1 cellular context compared by ENCODE assay signal in genomic region chr16:11325404-11326083, GRCh38.
TF ChIP-seq lines count a peak whose summit lies in the region.

No MANE protein-coding gene starts in this region.

TF ChIP-seq in HepG2, 621 proteins besides CTCF, POLR2A, EP300 and RAD21:
- TF ChIP-seq MAX (IDR thresholded peaks at IDR 0.05) = 0 out of 2 replicates have a peak, but pooled peaks have one; percentile 30
- no peak for TF ChIP-seq BHLHE40 (IDR thresholded peaks at IDR 0.05; ENCODE audit: low read length)
- TF ChIP-seq, protein P1, sequence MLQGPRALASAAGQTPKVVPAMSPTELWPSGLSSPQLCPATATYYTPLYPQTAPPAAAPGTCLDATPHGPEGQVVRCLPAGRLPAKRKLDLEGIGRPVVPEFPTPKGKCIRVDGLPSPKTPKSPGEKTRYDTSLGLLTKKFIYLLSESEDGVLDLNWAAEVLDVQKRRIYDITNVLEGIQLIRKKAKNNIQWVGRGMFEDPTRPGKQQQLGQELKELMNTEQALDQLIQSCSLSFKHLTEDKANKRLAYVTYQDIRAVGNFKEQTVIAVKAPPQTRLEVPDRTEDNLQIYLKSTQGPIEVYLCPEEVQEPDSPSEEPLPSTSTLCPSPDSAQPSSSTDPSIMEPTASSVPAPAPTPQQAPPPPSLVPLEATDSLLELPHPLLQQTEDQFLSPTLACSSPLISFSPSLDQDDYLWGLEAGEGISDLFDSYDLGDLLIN (CRISPR knock-in tag; IDR thresholded peaks at IDR 0.05; ENCODE audit: borderline replicate concordance) = 0 out of 2 replicates have a peak, but pooled peaks have one; percentile 30
- no peak for TF ChIP-seq KLF16 (CRISPR knock-in tag; IDR thresholded peaks at IDR 0.05)
- TF ChIP-seq ZNF580 (CRISPR knock-in tag; IDR thresholded peaks at IDR 0.05; ENCODE audit: borderline replicate concordance, low read depth) = no peak
- peak; percentile 48 for TF ChIP-seq ZNF687 (CRISPR knock-in tag; IDR thresholded peaks at IDR 0.05)
- TF ChIP-seq, protein P2, sequence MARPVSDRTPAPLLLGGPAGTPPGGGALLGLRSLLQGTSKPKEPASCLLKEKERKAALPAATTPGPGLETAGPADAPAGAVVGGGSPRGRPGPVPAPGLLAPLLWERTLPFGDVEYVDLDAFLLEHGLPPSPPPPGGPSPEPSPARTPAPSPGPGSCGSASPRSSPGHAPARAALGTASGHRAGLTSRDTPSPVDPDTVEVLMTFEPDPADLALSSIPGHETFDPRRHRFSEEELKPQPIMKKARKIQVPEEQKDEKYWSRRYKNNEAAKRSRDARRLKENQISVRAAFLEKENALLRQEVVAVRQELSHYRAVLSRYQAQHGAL (CRISPR knock-in tag; IDR thresholded peaks at IDR 0.05; ENCODE audit: not compliant biosample characterization) = no peak
- TF ChIP-seq SRSF9 (IDR thresholded peaks at IDR 0.05; ENCODE audit: borderline replicate concordance, insufficient read depth, low read depth, low read length, poor library complexity, severe bottlenecking) = no peak
- TF ChIP-seq, protein P3, sequence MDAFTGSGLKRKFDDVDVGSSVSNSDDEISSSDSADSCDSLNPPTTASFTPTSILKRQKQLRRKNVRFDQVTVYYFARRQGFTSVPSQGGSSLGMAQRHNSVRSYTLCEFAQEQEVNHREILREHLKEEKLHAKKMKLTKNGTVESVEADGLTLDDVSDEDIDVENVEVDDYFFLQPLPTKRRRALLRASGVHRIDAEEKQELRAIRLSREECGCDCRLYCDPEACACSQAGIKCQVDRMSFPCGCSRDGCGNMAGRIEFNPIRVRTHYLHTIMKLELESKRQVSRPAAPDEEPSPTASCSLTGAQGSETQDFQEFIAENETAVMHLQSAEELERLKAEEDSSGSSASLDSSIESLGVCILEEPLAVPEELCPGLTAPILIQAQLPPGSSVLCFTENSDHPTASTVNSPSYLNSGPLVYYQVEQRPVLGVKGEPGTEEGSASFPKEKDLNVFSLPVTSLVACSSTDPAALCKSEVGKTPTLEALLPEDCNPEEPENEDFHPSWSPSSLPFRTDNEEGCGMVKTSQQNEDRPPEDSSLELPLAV (CRISPR knock-in tag; conservative IDR thresholded peaks at IDR 0.05; ENCODE audit: low read depth) = no peak
- TF ChIP-seq ZNF550 (CRISPR knock-in tag; IDR thresholded peaks at IDR 0.05; ENCODE audit: borderline replicate concordance) = 0 out of 2 replicates have a peak, but pooled peaks have one; percentile 65
- TF ChIP-seq GPN1 (CRISPR knock-in tag; IDR thresholded peaks at IDR 0.05; ENCODE audit: borderline replicate concordance) = no peak
- peak; percentile 53; the same call in 1 of the 2 replicates for TF ChIP-seq TEAD2 (CRISPR knock-in tag; IDR thresholded peaks at IDR 0.05)
- TF ChIP-seq PHF5A (CRISPR knock-in tag; IDR thresholded peaks at IDR 0.05; ENCODE audit: low read depth, unreplicated experiment) = no peak
- TF ChIP-seq ZNF574 (CRISPR knock-in tag; IDR thresholded peaks at IDR 0.05) = 0 out of 2 replicates have a peak, but pooled peaks have one; percentile 20
TF ChIP-seq in HepG2: peak in this region for 6.
